Comparison of ENCODE assay signal across 1 cellular context in the genomic region with DNA sequence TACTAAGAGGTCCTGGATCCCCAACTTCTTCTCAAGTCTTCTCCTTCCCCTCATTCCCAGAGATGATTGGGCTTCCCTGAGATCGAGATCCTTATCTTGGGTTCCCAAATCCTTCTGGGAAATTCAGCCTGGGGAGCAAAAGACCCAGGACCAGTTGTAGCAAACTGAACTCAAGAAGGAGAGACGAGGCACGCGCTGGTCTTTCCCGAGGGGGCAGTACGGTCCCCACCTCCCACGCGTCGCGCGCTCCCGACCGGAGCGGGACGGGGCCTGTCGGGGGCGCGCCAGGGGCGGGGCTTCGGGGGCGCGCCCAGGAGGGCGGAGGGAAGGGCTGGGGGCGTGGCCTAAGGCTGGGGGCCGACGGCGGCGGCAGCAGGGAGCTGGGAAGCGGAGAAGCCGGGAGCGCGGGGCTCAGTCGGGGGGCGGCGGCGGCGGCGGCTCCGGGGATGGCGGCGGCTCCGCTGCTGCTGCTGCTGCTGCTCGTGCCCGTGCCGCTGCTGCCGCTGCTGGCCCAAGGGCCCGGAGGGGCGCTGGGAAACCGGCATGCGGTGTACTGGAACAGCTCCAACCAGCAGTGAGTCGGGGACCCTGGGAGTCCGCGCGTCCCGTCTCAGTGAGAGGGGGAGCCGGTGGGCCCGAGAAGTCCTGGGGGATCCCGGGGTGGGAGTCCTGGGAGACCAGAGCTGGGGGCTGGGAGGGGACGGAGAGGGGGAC.
TF ChIP-seq lines count a peak whose summit lies in the region.

Gene EFNA3 (plus strand): TSS at position 342 of the 714 bp plus-strand sequence. CDS start 105 bp downstream, at position 447.

TF ChIP-seq in K562, 482 proteins besides CTCF, POLR2A, EP300 and RAD21 (continued from another document and continues in another):
- no peak for TF ChIP-seq RUNX1 (IDR thresholded peaks at IDR 0.05; ENCODE audit: low read depth)
- no peak for TF ChIP-seq ARID3B (CRISPR knock-in tag; IDR thresholded peaks at IDR 0.05; ENCODE audit: borderline replicate concordance)
- TF ChIP-seq, protein P1, sequence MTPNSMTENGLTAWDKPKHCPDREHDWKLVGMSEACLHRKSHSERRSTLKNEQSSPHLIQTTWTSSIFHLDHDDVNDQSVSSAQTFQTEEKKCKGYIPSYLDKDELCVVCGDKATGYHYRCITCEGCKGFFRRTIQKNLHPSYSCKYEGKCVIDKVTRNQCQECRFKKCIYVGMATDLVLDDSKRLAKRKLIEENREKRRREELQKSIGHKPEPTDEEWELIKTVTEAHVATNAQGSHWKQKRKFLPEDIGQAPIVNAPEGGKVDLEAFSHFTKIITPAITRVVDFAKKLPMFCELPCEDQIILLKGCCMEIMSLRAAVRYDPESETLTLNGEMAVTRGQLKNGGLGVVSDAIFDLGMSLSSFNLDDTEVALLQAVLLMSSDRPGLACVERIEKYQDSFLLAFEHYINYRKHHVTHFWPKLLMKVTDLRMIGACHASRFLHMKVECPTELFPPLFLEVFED (CRISPR knock-in tag; conservative IDR thresholded peaks at IDR 0.05): no peak
- TF ChIP-seq MAFF (IDR thresholded peaks at IDR 0.05; ENCODE audit: low read length): no peak
- TF ChIP-seq, protein P2, sequence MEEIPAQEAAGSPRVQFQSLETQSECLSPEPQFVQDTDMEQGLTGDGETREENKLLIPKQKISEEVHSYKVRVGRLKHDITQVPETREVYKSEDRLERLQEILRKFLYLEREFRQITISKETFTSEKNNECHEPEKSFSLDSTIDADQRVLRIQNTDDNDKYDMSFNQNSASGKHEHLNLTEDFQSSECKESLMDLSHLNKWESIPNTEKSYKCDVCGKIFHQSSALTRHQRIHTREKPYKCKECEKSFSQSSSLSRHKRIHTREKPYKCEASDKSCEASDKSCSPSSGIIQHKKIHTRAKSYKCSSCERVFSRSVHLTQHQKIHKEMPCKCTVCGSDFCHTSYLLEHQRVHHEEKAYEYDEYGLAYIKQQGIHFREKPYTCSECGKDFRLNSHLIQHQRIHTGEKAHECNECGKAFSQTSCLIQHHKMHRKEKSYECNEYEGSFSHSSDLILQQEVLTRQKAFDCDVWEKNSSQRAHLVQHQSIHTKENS (CRISPR knock-in tag; IDR thresholded peaks at IDR 0.05): no peak
- TF ChIP-seq ZFPM2 (CRISPR knock-in tag; IDR thresholded peaks at IDR 0.05): no peak
- TF ChIP-seq SNIP1 (IDR thresholded peaks at IDR 0.05; ENCODE audit: low read depth): no peak
- TF ChIP-seq RREB1 (CRISPR knock-in tag; IDR thresholded peaks at IDR 0.05): no peak
- TF ChIP-seq FOXM1 (IDR thresholded peaks at IDR 0.05; ENCODE audit: low read depth): no peak
- TF ChIP-seq FOXM1 (CRISPR knock-in tag; IDR thresholded peaks at IDR 0.05; ENCODE audit: low read depth): no peak
- 0 out of 2 replicates have a peak, but pooled peaks have one; percentile 29 for TF ChIP-seq ARID4B (CRISPR knock-in tag; IDR thresholded peaks at IDR 0.05)
- no peak for TF ChIP-seq FUS (optimal IDR thresholded peaks at IDR 0.05; ENCODE audit: low read depth, low read length)
- TF ChIP-seq IRF2 (CRISPR knock-in tag; IDR thresholded peaks at IDR 0.05): no peak
- no peak for TF ChIP-seq NELFE (IDR thresholded peaks at IDR 0.05; ENCODE audit: insufficient read depth, insufficient read length)
- no peak for TF ChIP-seq RNF2 (IDR thresholded peaks at IDR 0.05)
- peak in 1 of 2 experiments; percentile 49; a peak in 1 of 4 replicates for TF ChIP-seq ZNF639 (CRISPR knock-in tag; conservative IDR thresholded peaks at IDR 0.05 in 1 of 2, IDR thresholded peaks at IDR 0.05 in 1 of 2)
- TF ChIP-seq SMC3 (conservative IDR thresholded peaks at IDR 0.05; ENCODE audit: insufficient read depth, low read depth, low read length): no peak
- TF ChIP-seq KHSRP (IDR thresholded peaks at IDR 0.05): no peak
- TF ChIP-seq NBN (IDR thresholded peaks at IDR 0.05; ENCODE audit: low read depth): no peak
- TF ChIP-seq NEUROD1 (IDR thresholded peaks at IDR 0.05; ENCODE audit: borderline replicate concordance, low read depth, low read length, partially characterized antibody): no peak
- TF ChIP-seq, protein P3, sequence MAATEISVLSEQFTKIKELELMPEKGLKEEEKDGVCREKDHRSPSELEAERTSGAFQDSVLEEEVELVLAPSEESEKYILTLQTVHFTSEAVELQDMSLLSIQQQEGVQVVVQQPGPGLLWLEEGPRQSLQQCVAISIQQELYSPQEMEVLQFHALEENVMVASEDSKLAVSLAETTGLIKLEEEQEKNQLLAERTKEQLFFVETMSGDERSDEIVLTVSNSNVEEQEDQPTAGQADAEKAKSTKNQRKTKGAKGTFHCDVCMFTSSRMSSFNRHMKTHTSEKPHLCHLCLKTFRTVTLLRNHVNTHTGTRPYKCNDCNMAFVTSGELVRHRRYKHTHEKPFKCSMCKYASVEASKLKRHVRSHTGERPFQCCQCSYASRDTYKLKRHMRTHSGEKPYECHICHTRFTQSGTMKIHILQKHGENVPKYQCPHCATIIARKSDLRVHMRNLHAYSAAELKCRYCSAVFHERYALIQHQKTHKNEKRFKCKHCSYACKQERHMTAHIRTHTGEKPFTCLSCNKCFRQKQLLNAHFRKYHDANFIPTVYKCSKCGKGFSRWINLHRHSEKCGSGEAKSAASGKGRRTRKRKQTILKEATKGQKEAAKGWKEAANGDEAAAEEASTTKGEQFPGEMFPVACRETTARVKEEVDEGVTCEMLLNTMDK (IDR thresholded peaks at IDR 0.05; ENCODE audit: borderline replicate concordance, insufficient read depth, low read depth, low read length, poor library complexity, severe bottlenecking): no peak
- TF ChIP-seq PATZ1 (CRISPR knock-in tag; IDR thresholded peaks at IDR 0.05; ENCODE audit: borderline replicate concordance): no peak
- TF ChIP-seq ZNF165 (CRISPR knock-in tag; IDR thresholded peaks at IDR 0.05; ENCODE audit: borderline replicate concordance): no peak
- no peak for TF ChIP-seq PHTF2 (CRISPR knock-in tag; IDR thresholded peaks at IDR 0.05)
- peak; percentile 67; the same call in 1 of the 2 replicates for TF ChIP-seq RB1 (IDR thresholded peaks at IDR 0.05; ENCODE audit: low read depth)
- TF ChIP-seq JUNB (CRISPR knock-in tag; conservative IDR thresholded peaks at IDR 0.05): no peak
- no peak for TF ChIP-seq ELK1 (CRISPR knock-in tag; IDR thresholded peaks at IDR 0.05)
- no peak for TF ChIP-seq SNRNP70 (optimal IDR thresholded peaks at IDR 0.05; ENCODE audit: low read depth, low read length)
- no peak for TF ChIP-seq ZNF778 (CRISPR knock-in tag; IDR thresholded peaks at IDR 0.05)
- peak; percentile 46 for TF ChIP-seq KLF16 (IDR thresholded peaks at IDR 0.05)
- no peak for TF ChIP-seq HNRNPUL1 (IDR thresholded peaks at IDR 0.05; ENCODE audit: low read length)
- TF ChIP-seq RCOR1 (IDR thresholded peaks at IDR 0.05; ENCODE audit: borderline replicate concordance in 1 of 2, low read depth in 2 of 2, low read length in 2 of 2): no peak
